In the genomic region with DNA sequence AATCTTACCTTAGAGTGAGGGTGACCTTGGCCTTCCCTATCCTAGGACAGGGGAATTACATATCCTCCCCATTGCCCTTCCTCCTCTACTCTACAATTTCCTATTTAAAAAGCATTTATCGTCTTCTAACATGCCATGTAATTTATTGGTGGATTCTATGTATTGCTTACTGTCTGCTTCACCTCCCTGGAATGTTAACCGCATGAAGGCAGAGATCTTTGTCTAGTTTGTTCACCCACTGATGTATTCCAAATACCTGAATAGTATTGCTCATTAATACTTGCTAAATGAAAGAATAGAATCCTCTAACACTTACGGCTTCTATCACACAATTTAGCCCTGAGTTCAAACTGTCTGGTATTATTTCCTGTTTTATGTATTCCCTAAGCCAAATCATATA, we compare ENCODE assay signal across 23 cellular contexts.
"Had no signal": no experiment of that assay in that cellular context is flagged by ENCODE, and none has a peak within 500 bp of the region (broad histone marks: within the 10 kb centered on the region; RNA-seq: fewer than 3 reads in every experiment).

No MANE protein-coding gene starts in this region.

- H3K27ac Mint-ChIP-seq: activated B cell treated with CpG ODN at 0.5 μM for 24 hours; activated CD4-positive, alpha-beta T cell treated with anti-CD3 and anti-CD28 coated beads, Interleukin-2, amount 10 ng/mL, durations not matched to agents 24 days and 14 days; activated CD8-positive, alpha-beta memory T cell treated with anti-CD3 and anti-CD28 coated beads, Interleukin-2, amount 10 ng/mL, durations not matched to agents 7 days and 5 days; activated naive CD4-positive, alpha-beta T cell treated with anti-CD3 and anti-CD28 coated beads for 36 hours; activated naive CD8-positive, alpha-beta T cell; activated T-cell treated with anti-CD3 and anti-CD28 coated beads, Interleukin-2, amount 50 U/mL, for 24 hours; activated T-helper 1 cell treated with anti-CD3 and anti-CD28 coated beads, Interleukin-12 subunit alpha, Interleukin-12 subunit beta, Interleukin-2, Interleukin-4 antibody, amounts not matched to agents 30 ng/mL and 10 ng/mL and 1 ng/mL, durations not matched to agents 14 hours and 24 hours and 36 hours; T-helper 1 cell treated with Interleukin-12 subunit alpha and Interleukin-12 subunit beta and Interleukin-4 antibody, amounts not matched to agents 30 μg/mL and 1 μg/mL, for 36 hours had no signal

- DNase-seq: activated B cell treated with CpG ODN at 0.5 μM for 24 hours; activated CD4-positive, alpha-beta T cell treated with anti-CD3 and anti-CD28 coated beads for 1 hour; activated CD4-positive, alpha-beta T cell treated with anti-CD3 and anti-CD28 coated beads, Interleukin-2, amount 10 ng/mL, durations not matched to agents 24 days and 14 days; activated CD4-positive, alpha-beta T cell treated with anti-CD3 and anti-CD28 coated beads, Interleukin-2, amount 50 U/mL, for 48 hours; activated CD8-positive, alpha-beta memory T cell treated with anti-CD3 and anti-CD28 coated beads, Interleukin-2, amount 10 ng/mL, durations not matched to agents 7 days and 5 days; activated gamma-delta T cell; activated naive CD4-positive, alpha-beta T cell treated with anti-CD3 and anti-CD28 coated beads for 36 hours; activated T-cell treated with anti-CD3 and anti-CD28 coated beads, Interleukin-2, amount 50 U/mL, for 24 hours; amygdala; brain microvascular endothelial cell; Kasumi-1; NCI-H1105; NCI-H1436 treated with DMSO at 0.1 percent for 48 hours; NCI-H187; NCI-H2081; NCI-H510A treated with DMSO at 0.1 percent for 48 hours; NCI-H69; SHP77 treated with DMSO at 0.1 percent for 48 hours; T-helper 9 cell had no signal

- H3K4me1 Mint-ChIP-seq: activated B cell treated with CpG ODN at 0.5 μM for 24 hours; activated CD4-positive, alpha-beta T cell treated with anti-CD3 and anti-CD28 coated beads, Interleukin-2, amount 10 ng/mL, durations not matched to agents 24 days and 14 days; activated CD8-positive, alpha-beta memory T cell treated with anti-CD3 and anti-CD28 coated beads, Interleukin-2, amount 10 ng/mL, durations not matched to agents 7 days and 5 days had no signal

- ATAC-seq: activated CD8-positive, alpha-beta memory T cell treated with anti-CD3 and anti-CD28 coated beads, Interleukin-2, amount 10 ng/mL, durations not matched to agents 7 days and 5 days had no signal

- H3K4me3 ChIP-seq: cardiac muscle cell had no signal

- H3K4me3 Mint-ChIP-seq: activated B cell treated with CpG ODN at 0.5 μM for 24 hours; activated CD4-positive, alpha-beta T cell treated with anti-CD3 and anti-CD28 coated beads, Interleukin-2, amount 10 ng/mL, durations not matched to agents 24 days and 14 days; activated CD8-positive, alpha-beta memory T cell treated with anti-CD3 and anti-CD28 coated beads, Interleukin-2, amount 10 ng/mL, durations not matched to agents 7 days and 5 days; activated naive CD4-positive, alpha-beta T cell treated with anti-CD3 and anti-CD28 coated beads for 36 hours; activated naive CD8-positive, alpha-beta T cell; activated T-cell treated with anti-CD3 and anti-CD28 coated beads, Interleukin-2, amount 50 U/mL, for 24 hours; activated T-helper 1 cell treated with anti-CD3 and anti-CD28 coated beads, Interleukin-12 subunit alpha, Interleukin-12 subunit beta, Interleukin-2, Interleukin-4 antibody, amounts not matched to agents 30 ng/mL and 10 ng/mL and 1 ng/mL, durations not matched to agents 14 hours and 24 hours and 36 hours; T-helper 1 cell treated with Interleukin-12 subunit alpha and Interleukin-12 subunit beta and Interleukin-4 antibody, amounts not matched to agents 30 μg/mL and 1 μg/mL, for 36 hours had no signal

- H3K36me3 Mint-ChIP-seq: activated CD8-positive, alpha-beta memory T cell treated with anti-CD3 and anti-CD28 coated beads, Interleukin-2, amount 10 ng/mL, durations not matched to agents 7 days and 5 days had no signal

- H3K36me3 ChIP-seq: brain microvascular endothelial cell, cardiac muscle cell had no signal

- H3K27me3 ChIP-seq: brain microvascular endothelial cell, cardiac muscle cell had no signal

- H3K27ac ChIP-seq: brain microvascular endothelial cell, cardiac muscle cell had no signal

- H3K27me3 Mint-ChIP-seq: activated B cell treated with CpG ODN at 0.5 μM for 24 hours; activated naive CD8-positive, alpha-beta T cell; activated T-cell treated with anti-CD3 and anti-CD28 coated beads, Interleukin-2, amount 50 U/mL, for 24 hours had no signal
